In genomic region chr2:69138793-69139510, GRCh38 we compare ENCODE assay signal across 12 cellular contexts.
DNase-seq lines count a peak whose midpoint lies in the region; ATAC-seq, FAIRE-seq and TF ChIP-seq lines count a peak whose summit lies in the region.
"Had no signal": no experiment of that assay in that cellular context is flagged by ENCODE, and none has a peak within 500 bp of the region (broad histone marks: within the 10 kb centered on the region; RNA-seq: fewer than 3 reads in every experiment).

No MANE protein-coding gene starts in this region.

- in situ Hi-C loops in HepG2 (cut with HindIII; ENCODE audit: extremely low pct_ligation_motif_present, low pct_unique_long_range_greater_than_20kb) = no loop called here
- in situ Hi-C loops in HAP-1 (cut with MboI; ENCODE audit: low sequenced_read_pairs) = no loop called here

- no TSS peak for BruUV-seq in HepG2 (replicated peaks; lab: Mats Ljungman, UMichigan)

- no peak overlapping the region for H2AFZ ChIP-seq in HepG2 (ENCODE audit: low read length)

- no peaks in the 10 kb centered on the region for H4K20me1 ChIP-seq in HepG2 (ENCODE audit: insufficient read depth, low read length)

- H3K4me3 ChIP-seq in HepG2 (replicated peaks in 1 of 3; ENCODE audit: insufficient read depth in 1 of 3, low read depth in 2 of 3, low read length in 3 of 3) (no peak overlapping the region), right lobe of liver (no peak overlapping the region), cardiac fibroblast (replicated peaks in 1 of 2; ENCODE audit: low read depth in 2 of 2, low read length in 2 of 2) (no peak overlapping the region), left lung (no peak overlapping the region), HAP-1 (no peak overlapping the region)
- H3K4me3 ChIP-seq: K562 had no signal

- peaks cover 15% of the 10 kb centered on the region for H3K27me3 Mint-ChIP-seq in activated CD8-positive, alpha-beta T cell treated with anti-CD3 and anti-CD28 coated beads, Interleukin-2, amount 10 ng/mL, durations not matched to agents 7 days and 5 days (ENCODE audit: low read depth)

- TF ChIP-seq EP300 in HepG2 (IDR thresholded peaks at IDR 0.05; ENCODE audit: low read depth in 2 of 2, low read length in 2 of 2) (no peak), HepG2 (CRISPR knock-in tag; IDR thresholded peaks at IDR 0.05; ENCODE audit: borderline replicate concordance) (no peak)

- H3K36me3 Mint-ChIP-seq in activated CD8-positive, alpha-beta T cell treated with anti-CD3 and anti-CD28 coated beads, Interleukin-2, amount 10 ng/mL, durations not matched to agents 7 days and 5 days (ENCODE audit: low read depth) = no peaks in the 10 kb centered on the region
- H3K36me3 Mint-ChIP-seq: activated CD4-positive, alpha-beta memory T cell treated with anti-CD3 and anti-CD28 coated beads for 36 hours had no signal

- CTCF ChIA-PET in HepG2 (lab: Yijun Ruan, JAX; ENCODE audit: low intra/inter-chr PET ratio, low total read pairs) = no interaction called here
- CTCF ChIA-PET in activated CD8-positive, alpha-beta T cell treated with anti-CD3 and anti-CD28 coated beads, Interleukin-2, amount 10 ng/mL, durations not matched to agents 7 days and 5 days (lab: Charles Lee) = no interaction called here

- H3K27me3 ChIP-seq in HepG2 (ENCODE audit: control insufficient read depth in 1 of 2, insufficient read depth in 2 of 2, low read length in 2 of 2) (no peaks in the 10 kb centered on the region), right lobe of liver (no peaks in the 10 kb centered on the region), left lung (no peaks in the 10 kb centered on the region), HAP-1 (ENCODE audit: low read depth) (no peaks in the 10 kb centered on the region)

- WGBS in HepG2 (ENCODE audit: low lambda C conversion rate) = 86% methylated on average over 1 of the region's 1 CpG
- WGBS in right lobe of liver (ENCODE audit: insufficient coverage, low coverage, low lambda C conversion rate, missing lambda C conversion rate) = no CpG with 5 or more reads among the region's 1 CpG

- DNase-seq in HepG2 (ENCODE audit: low spot score) (no peak), right lobe of liver (no peak), cardiac fibroblast (ENCODE audit: low read depth in 2 of 2) (peak; percentile 83 to 92), left lung (peak in 1 of 2 donors; percentile 39), GM19238 (ENCODE audit: insufficient read length, low spot score) (no peak), HAP-1 (ENCODE audit: low spot score in 2 of 2) (no peak)
- DNase-seq in activated CD8-positive, alpha-beta T cell treated with anti-CD3 and anti-CD28 coated beads, Interleukin-2, amount 10 ng/mL, durations not matched to agents 7 days and 5 days = no peak
- no peak for DNase-seq in stimulated activated CD8-positive, alpha-beta memory T cell treated with anti-CD3 and anti-CD28 coated beads, Interleukin-4, amount 100 ng/mL, for 48 hours
- DNase-seq: activated CD4-positive, alpha-beta memory T cell treated with anti-CD3 and anti-CD28 coated beads for 36 hours; stimulated activated CD4-positive, alpha-beta T cell treated with anti-CD3 and anti-CD28 coated beads, Interleukin-4, amount 100 ng/mL, for 4 hours had no signal

- H3K9me3 Mint-ChIP-seq in activated CD8-positive, alpha-beta T cell treated with anti-CD3 and anti-CD28 coated beads, Interleukin-2, amount 10 ng/mL, durations not matched to agents 7 days and 5 days (ENCODE audit: insufficient read depth) = no peaks in the 10 kb centered on the region
- H3K9me3 Mint-ChIP-seq: activated CD4-positive, alpha-beta memory T cell treated with anti-CD3 and anti-CD28 coated beads for 36 hours had no signal

- TF ChIP-seq RAD21 in HepG2 (CRISPR knock-in tag; IDR thresholded peaks at IDR 0.05) = no peak

- H3K4me1 ChIP-seq in HepG2 (ENCODE audit: insufficient read depth, low read length) = no peaks in the 10 kb centered on the region
- no peaks in the 10 kb centered on the region for H3K4me1 ChIP-seq in right lobe of liver
- no peaks in the 10 kb centered on the region for H3K4me1 ChIP-seq in left lung
- peaks cover 8% of the 10 kb centered on the region for H3K4me1 ChIP-seq in HAP-1

- intact Hi-C loops in HepG2 (cut with micrococcal nuclease; ENCODE audit: unreplicated experiment) (no loop called here), right lobe of liver (cut with DNase I) (no loop called here), left lung (cut with DNase I) (no loop called here)

- POLR2A ChIA-PET in HepG2 (lab: Yijun Ruan, JAX) = no interaction called here
- POLR2A ChIA-PET in activated CD8-positive, alpha-beta T cell treated with anti-CD3 and anti-CD28 coated beads, Interleukin-2, amount 10 ng/mL, durations not matched to agents 7 days and 5 days (lab: Charles Lee) = no interaction called here

- TF ChIP-seq CTCF in HepG2 (CRISPR knock-in tag; IDR thresholded peaks at IDR 0.05) (no peak), right lobe of liver (IDR thresholded peaks at IDR 0.05) (no peak), cardiac fibroblast (IDR thresholded peaks at IDR 0.05; ENCODE audit: low read depth, low read length) (no peak), left lung (IDR thresholded peaks at IDR 0.05) (no peak)

- H3K4me3 Mint-ChIP-seq in activated CD8-positive, alpha-beta T cell treated with anti-CD3 and anti-CD28 coated beads, Interleukin-2, amount 10 ng/mL, durations not matched to agents 7 days and 5 days = no peak overlapping the region
- H3K4me3 Mint-ChIP-seq: activated CD4-positive, alpha-beta memory T cell treated with anti-CD3 and anti-CD28 coated beads for 36 hours had no signal

- H3K9ac ChIP-seq in HepG2 (ENCODE audit: insufficient read depth, low read depth, low read length) = no peak overlapping the region

- no peaks in the 10 kb centered on the region for H3K36me3 ChIP-seq in HepG2 (replicated peaks in 1 of 2; ENCODE audit: control insufficient read depth in 1 of 2, insufficient read depth in 2 of 2, low read length in 2 of 2)
- H3K36me3 ChIP-seq in right lobe of liver = no peaks in the 10 kb centered on the region
- no peaks in the 10 kb centered on the region for H3K36me3 ChIP-seq in left lung
- no peaks in the 10 kb centered on the region for H3K36me3 ChIP-seq in HAP-1 (replicated peaks)

- no peaks in the 10 kb centered on the region for H3K4me1 Mint-ChIP-seq in activated CD8-positive, alpha-beta T cell treated with anti-CD3 and anti-CD28 coated beads, Interleukin-2, amount 10 ng/mL, durations not matched to agents 7 days and 5 days (ENCODE audit: low read depth)

- no peak; the same call in 2 of the 3 replicates for ATAC-seq in HepG2
- no peak for ATAC-seq in right lobe of liver
- peak; percentile 91 for ATAC-seq in left lung
- ATAC-seq in activated CD8-positive, alpha-beta T cell treated with anti-CD3 and anti-CD28 coated beads, Interleukin-2, amount 10 ng/mL, durations not matched to agents 7 days and 5 days = no peak
- ATAC-seq: K562 had no signal

- no peaks in the 10 kb centered on the region for H3K9me3 ChIP-seq in HepG2 (ENCODE audit: low read length)
- no peaks in the 10 kb centered on the region for H3K9me3 ChIP-seq in right lobe of liver
- H3K9me3 ChIP-seq in left lung = no peaks in the 10 kb centered on the region
- H3K9me3 ChIP-seq in HAP-1 = no peaks in the 10 kb centered on the region

- H3K27ac ChIP-seq in HepG2 (ENCODE audit: extremely low read length, insufficient read depth, low read length) (no peak overlapping the region), right lobe of liver (no peak overlapping the region), left lung (no peak overlapping the region)

- FAIRE-seq in HepG2 (lab: Jason Lieb, UNC) = no peak
- FAIRE-seq: A204.1, K562 had no signal

- H3K79me2 ChIP-seq in HepG2 (ENCODE audit: insufficient read depth, low read length) = no peaks in the 10 kb centered on the region

- no peak overlapping the region for H3K4me2 ChIP-seq in HepG2 (ENCODE audit: low read depth, low read length)

- TF ChIP-seq POLR2A in HepG2 (IDR thresholded peaks at IDR 0.05; ENCODE audit: insufficient read depth in 1 of 2, low read depth in 2 of 2, low read length in 2 of 2) = no peak
- TF ChIP-seq POLR2A in right lobe of liver (IDR thresholded peaks at IDR 0.05) = no peak

- no peak overlapping the region for H3K27ac Mint-ChIP-seq in activated CD8-positive, alpha-beta T cell treated with anti-CD3 and anti-CD28 coated beads, Interleukin-2, amount 10 ng/mL, durations not matched to agents 7 days and 5 days
- H3K27ac Mint-ChIP-seq: activated CD4-positive, alpha-beta memory T cell treated with anti-CD3 and anti-CD28 coated beads for 36 hours had no signal

TF ChIP-seq in HepG2, 621 proteins besides CTCF, POLR2A, EP300 and RAD21:
- TF ChIP-seq ZNF556 (CRISPR knock-in tag; IDR thresholded peaks at IDR 0.05; ENCODE audit: borderline replicate concordance) (no peak), FOSL2 (CRISPR knock-in tag; IDR thresholded peaks at IDR 0.05) (peak; percentile 29; the same call in 1 of the 2 replicates), NCOA2 (CRISPR knock-in tag; IDR thresholded peaks at IDR 0.05) (no peak)

Comparison
In these comparisons a context has a peak if more than half of its experiments do, and no peak if none do; other contexts are left out.
1. DNase-seq: peak in cardiac fibroblast (2 of 2); none in HepG2 (single experiment), right lobe of liver (0 of 3), GM19238 (single experiment), HAP-1 (0 of 2), activated CD8-positive, alpha-beta T cell treated with anti-CD3 and anti-CD28 coated beads, Interleukin-2, amount 10 ng/mL, durations not matched to agents 7 days and 5 days (single experiment) and stimulated activated CD8-positive, alpha-beta memory T cell treated with anti-CD3 and anti-CD28 coated beads, Interleukin-4, amount 100 ng/mL, for 48 hours (single experiment).